In the genomic region with DNA sequence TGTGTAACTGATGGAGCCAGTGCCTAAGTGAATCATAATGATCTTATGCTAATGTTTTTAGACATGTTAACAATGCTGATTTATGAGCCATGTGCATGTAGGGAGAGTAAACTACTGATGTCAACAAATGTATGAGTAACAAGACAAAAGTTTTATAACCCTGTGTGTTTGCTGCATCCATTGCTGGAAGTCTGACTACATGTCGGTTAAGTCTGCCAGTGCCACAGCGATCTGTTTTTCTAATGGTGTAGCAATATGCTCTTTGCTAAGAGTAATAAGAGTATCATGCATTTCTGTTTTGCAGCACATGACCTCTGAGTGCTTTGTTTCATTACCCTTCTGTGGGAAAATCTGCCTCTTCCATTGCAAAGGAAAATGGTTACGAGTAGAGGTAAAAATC, we compare ENCODE assay signal across 17 cellular contexts. TPM values are rescaled to one million over a fixed set of nuclear protein-coding genes. Genes with fewer than 3 reads are reported as not detected.
DNase-seq lines count a peak whose midpoint lies in the region; ATAC-seq, FAIRE-seq and TF ChIP-seq lines count a peak whose summit lies in the region.
"Had no signal": no experiment of that assay in that cellular context is flagged by ENCODE, and none has a peak within 500 bp of the region (broad histone marks: within the 10 kb centered on the region; RNA-seq: fewer than 3 reads in every experiment).

No MANE protein-coding gene starts in this region.

- no peak for TF ChIP-seq POLR2A in upper lobe of left lung (IDR thresholded peaks at IDR 0.05)

- ATAC-seq in upper lobe of left lung (ENCODE audit: low FRiP score in 2 of 2): no peak
- ATAC-seq: activated T-cell treated with anti-CD3 and anti-CD28 coated beads, Interleukin-2, amount 50 U/mL, for 4 hours; left ventricle myocardium superior; sciatic nerve had no signal

- no peak for FAIRE-seq in GM19239 (lab: Jason Lieb, UNC)

- no peaks in the 10 kb centered on the region for H3K9me3 Mint-ChIP-seq in activated T-helper 2 cell treated with anti-CD3 and anti-CD28 coated beads, Interferon-gamma antibody, Interleukin-2, Interleukin-4, amounts not matched to agents 10 μg/mL and 5 μg/mL and 100 μg/mL, durations not matched to agents 14 hours and 24 hours and 36 hours
- H3K9me3 Mint-ChIP-seq: activated T-cell treated with anti-CD3 and anti-CD28 coated beads, Interleukin-2, amount 50 U/mL, for 4 hours; central memory CD8-positive, alpha-beta T cell had no signal

- peaks cover 5% of the 10 kb centered on the region for H3K4me1 Mint-ChIP-seq in activated T-helper 2 cell treated with anti-CD3 and anti-CD28 coated beads, Interferon-gamma antibody, Interleukin-2, Interleukin-4, amounts not matched to agents 10 μg/mL and 5 μg/mL and 100 μg/mL, durations not matched to agents 14 hours and 24 hours and 36 hours (ENCODE audit: low read depth)
- H3K4me1 Mint-ChIP-seq: central memory CD8-positive, alpha-beta T cell had no signal

- WGBS in upper lobe of left lung, 2 donors: 94% methylated on average over 3 of the region's 3 CpGs

- H3K4me3 Mint-ChIP-seq in activated T-helper 2 cell treated with anti-CD3 and anti-CD28 coated beads, Interferon-gamma antibody, Interleukin-2, Interleukin-4, amounts not matched to agents 10 μg/mL and 5 μg/mL and 100 μg/mL, durations not matched to agents 14 hours and 24 hours and 36 hours (ENCODE audit: low read depth): no peak overlapping the region
- H3K4me3 Mint-ChIP-seq: activated T-cell treated with anti-CD3 and anti-CD28 coated beads, Interleukin-2, amount 50 U/mL, for 4 hours; central memory CD8-positive, alpha-beta T cell had no signal

- TF ChIP-seq CTCF in AG04450 (IDR thresholded peaks at IDR 0.05; ENCODE audit: low read depth, low read length) (no peak), upper lobe of left lung (IDR thresholded peaks at IDR 0.05) (no peak)

- no peaks in the 10 kb centered on the region for H3K27me3 Mint-ChIP-seq in activated T-helper 2 cell treated with anti-CD3 and anti-CD28 coated beads, Interferon-gamma antibody, Interleukin-2, Interleukin-4, amounts not matched to agents 10 μg/mL and 5 μg/mL and 100 μg/mL, durations not matched to agents 14 hours and 24 hours and 36 hours (ENCODE audit: low read depth)
- H3K27me3 Mint-ChIP-seq: central memory CD8-positive, alpha-beta T cell had no signal

- POLR2A ChIA-PET in AG04450 (lab: Yijun Ruan, JAX): no interaction called here

- no peaks in the 10 kb centered on the region for H3K27me3 ChIP-seq in AG04450 (ENCODE audit: control insufficient read depth, insufficient read depth, low read length)
- no peaks in the 10 kb centered on the region for H3K27me3 ChIP-seq in upper lobe of left lung

- H3K36me3 Mint-ChIP-seq in activated T-helper 2 cell treated with anti-CD3 and anti-CD28 coated beads, Interferon-gamma antibody, Interleukin-2, Interleukin-4, amounts not matched to agents 10 μg/mL and 5 μg/mL and 100 μg/mL, durations not matched to agents 14 hours and 24 hours and 36 hours (ENCODE audit: low read depth): peaks cover 4% of the 10 kb centered on the region

- H3K4me1 ChIP-seq in upper lobe of left lung: no peaks in the 10 kb centered on the region

- no peak overlapping the region for H3K4me3 ChIP-seq in AG04450 (ENCODE audit: low read depth, low read length)
- no peak overlapping the region for H3K4me3 ChIP-seq in upper lobe of left lung

- H3K36me3 ChIP-seq in upper lobe of left lung: peaks cover 0 to 48% (median 7%) of the 10 kb centered on the region in 4 donors

- H3K9me3 ChIP-seq in AG04450 (ENCODE audit: control insufficient read depth, insufficient read depth, low read length) (no peaks in the 10 kb centered on the region), upper lobe of left lung (no peaks in the 10 kb centered on the region)

- intact Hi-C loops in activated T-helper 2 cell treated with anti-CD3 and anti-CD28 coated beads, Interferon-gamma antibody, Interleukin-2, Interleukin-4, amounts not matched to agents 10 μg/mL and 5 μg/mL and 100 μg/mL, durations not matched to agents 14 hours and 24 hours and 36 hours (cut with micrococcal nuclease): no loop called here
- intact Hi-C loops in posterior vena cava (cut with DNase I): loop anchor here in 1 of 2 donors (10.0 kb wide), 1 partner anchor 130 kb away; no protein-coding TSS in a partner anchor

- TF ChIP-seq EP300 in upper lobe of left lung (IDR thresholded peaks at IDR 0.05): no peak

- CTCF ChIA-PET in AG04450 (lab: Charles Lee): interaction anchor here (1.0 to 15.9 kb wide), 3 partner anchors 123 to 619 kb away, joined by 3 to 704 read pairs (median 330); no protein-coding TSS in a partner anchor

- no peak overlapping the region for H3K27ac ChIP-seq in AG04450 (ENCODE audit: low read depth, low read length)
- H3K27ac ChIP-seq in upper lobe of left lung: no peak overlapping the region
- H3K27ac ChIP-seq: HL-60 had no signal

- H3K27ac Mint-ChIP-seq in activated T-helper 2 cell treated with anti-CD3 and anti-CD28 coated beads, Interferon-gamma antibody, Interleukin-2, Interleukin-4, amounts not matched to agents 10 μg/mL and 5 μg/mL and 100 μg/mL, durations not matched to agents 14 hours and 24 hours and 36 hours: peak overlapping the region; percentile 35

- peak; percentile 53 for DNase-seq in AG04450 (ENCODE audit: low read depth, low spot score)
- peak; percentile 97 for DNase-seq in HCEC 1CT
- DNase-seq in activated T-helper 2 cell treated with anti-CD3 and anti-CD28 coated beads, Interferon-gamma antibody, Interleukin-2, Interleukin-4, amounts not matched to agents 10 μg/mL and 5 μg/mL and 100 μg/mL, durations not matched to agents 14 hours and 24 hours and 36 hours (ENCODE audit: low spot score): no peak
- DNase-seq in iris pigment epithelial cell (ENCODE audit: low read depth): peak; percentile 55
- no peak for DNase-seq in posterior vena cava (ENCODE audit: low spot score)
- DNase-seq in mucosa of gallbladder (ENCODE audit: low spot score): no peak
- no peak for DNase-seq in upper lobe of left lung
- DNase-seq in GM19239 (ENCODE audit: insufficient read length, low spot score): no peak
- DNase-seq: activated CD4-positive, alpha-beta T cell treated with anti-CD3 and anti-CD28 coated beads, Interleukin-2, amount 50 U/mL, for 48 hours; activated T-cell treated with anti-CD3 and anti-CD28 coated beads, Interleukin-2, amount 50 U/mL, for 4 hours; AML-193; effector memory CD4-positive, alpha-beta T cell; left ventricle myocardium superior; NCI-H1092 had no signal

RNA-seq across cellular contexts. Expression of gene TMOD1, which starts 26.4 kb away (rescaled TPM):
- polyA plus RNA-seq in AG04450 (2011; rRNA removed): 0.10 and 0.19 TPM in 2 replicates
- 0.22 and 0.41 TPM in 2 replicates for polyA minus RNA-seq in AG04450 (2011; rRNA and poly(A)+ RNA removed)
- total RNA-seq in activated T-helper 2 cell treated with anti-CD3 and anti-CD28 coated beads, Interferon-gamma antibody, Interleukin-2, Interleukin-4, amounts not matched to agents 10 μg/mL and 5 μg/mL and 100 μg/mL, durations not matched to agents 14 hours and 24 hours and 36 hours: 0.96 and 0.97 TPM in 2 replicates
- total RNA-seq in posterior vena cava (10 to 100 TPM; 57.8 to 72.1 TPM), mucosa of gallbladder (11.4 TPM), upper lobe of left lung (10 to 100 TPM in 1 of 6 donors, 1 to 10 TPM in 5; 4.4 to 12.6 (median 8.8) TPM)

Comparison
In these comparisons a context has a peak if more than half of its experiments do, and no peak if none do; other contexts are left out.
1. DNase-seq: peak in AG04450 (single experiment), HCEC 1CT (single experiment) and iris pigment epithelial cell (single experiment); none in activated T-helper 2 cell treated with anti-CD3 and anti-CD28 coated beads, Interferon-gamma antibody, Interleukin-2, Interleukin-4, amounts not matched to agents 10 μg/mL and 5 μg/mL and 100 μg/mL, durations not matched to agents 14 hours and 24 hours and 36 hours (single experiment), posterior vena cava (single experiment), mucosa of gallbladder (single experiment), upper lobe of left lung (0 of 2) and GM19239 (single experiment).